In the genomic region with DNA sequence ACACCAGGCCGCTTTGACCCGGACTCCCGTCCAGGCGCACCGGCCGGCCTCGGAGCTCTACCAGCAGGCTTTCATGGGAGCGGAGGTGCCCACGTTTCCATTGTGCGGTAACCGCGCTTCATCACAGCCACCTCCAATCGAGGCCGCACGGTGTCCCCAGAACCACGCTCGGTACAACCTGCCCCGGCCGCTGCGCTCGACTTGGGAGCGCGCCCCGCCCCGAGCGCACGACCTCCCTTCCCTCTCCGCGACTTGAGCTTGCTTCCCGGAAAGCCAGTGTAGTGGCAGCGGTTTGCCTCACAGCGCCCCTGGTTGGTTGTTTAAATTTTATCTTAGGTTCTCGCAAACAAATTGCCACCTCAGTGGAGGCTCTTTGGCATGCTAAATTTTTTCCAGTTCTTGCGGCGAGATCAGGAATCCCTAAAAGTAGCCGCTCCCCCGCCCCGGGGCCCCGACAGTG, we compare ENCODE assay signal across 8 cellular contexts. TPM values are rescaled to one million over a fixed set of nuclear protein-coding genes. Genes with fewer than 3 reads are reported as not detected.
DNase-seq lines count a peak whose midpoint lies in the region; ATAC-seq and TF ChIP-seq lines count a peak whose summit lies in the region.

No MANE protein-coding gene starts in this region.

- H3K36me3 ChIP-seq in HCT116 (ENCODE audit: control insufficient read depth in 1 of 2, insufficient read depth in 2 of 2, low read length in 2 of 2) (no peaks in the 10 kb centered on the region), neuron (ENCODE audit: insufficient read depth, low read length) (no peaks in the 10 kb centered on the region)

- H3K79me2 ChIP-seq in HCT116 (ENCODE audit: insufficient read depth, low read length), result no peaks in the 10 kb centered on the region

- H3K9me3 ChIP-seq in HCT116 (ENCODE audit: control insufficient read depth in 1 of 2, insufficient read depth in 1 of 2, low read depth in 1 of 2, low read length in 2 of 2), result no peaks in the 10 kb centered on the region
- H3K9me3 ChIP-seq in neuron (ENCODE audit: low read length), result peaks cover 16% of the 10 kb centered on the region

- peak overlapping the region; percentile 42 to 59 for H3K4me3 ChIP-seq in HCT116 (replicated peaks in 1 of 2; ENCODE audit: low read depth in 1 of 2, low read length in 2 of 2)
- peak overlapping the region; percentile 56 for H3K4me3 ChIP-seq in neuron (ENCODE audit: low read length)

- H4K20me1 ChIP-seq in HCT116 (ENCODE audit: insufficient read depth), result no peaks in the 10 kb centered on the region

- RAD21 ChIA-PET in HCT116 (lab: Charles Lee; ENCODE audit: low non-redundant PET in 1 of 2, low total read pairs in 2 of 2, uncharacterized antibody in 2 of 2, unreplicated experiment in 2 of 2), result interaction anchor here (0.6 to 0.8 kb wide), 4 partner anchors 45 to 210 kb away, joined by 3 to 6 read pairs (median 4); no protein-coding TSS in a partner anchor

- no peaks in the 10 kb centered on the region for H3K9me2 ChIP-seq in HCT116 (ENCODE audit: insufficient read depth)

- peak overlapping the region; percentile 73 for H3K27ac ChIP-seq in HCT116 (ENCODE audit: low read depth, low read length)
- no peak overlapping the region for H3K27ac ChIP-seq in foreskin keratinocyte

- peaks cover 5 to 28% of the 10 kb centered on the region in 2 experiments for H3K4me1 ChIP-seq in HCT116 (ENCODE audit: control insufficient read depth in 1 of 2, insufficient read depth in 2 of 2, low read length in 2 of 2)
- H3K4me1 ChIP-seq in foreskin keratinocyte, result no peaks in the 10 kb centered on the region
- peaks cover 4% of the 10 kb centered on the region for H3K4me1 ChIP-seq in neuron (ENCODE audit: insufficient read depth, low read length)

- H2AFZ ChIP-seq in HCT116 (ENCODE audit: low read depth, low read length, poor library complexity, severe bottlenecking), result peak overlapping the region; percentile 80
- peak overlapping the region; percentile 98 for H2AFZ ChIP-seq in neuron (ENCODE audit: low read depth, low read length)

- intact Hi-C loops in HCT116 (cut with micrococcal nuclease), result no loop called here

- ATAC-seq in HCT116 (peak; percentile 83), foreskin keratinocyte (peak; percentile 63)

- TF ChIP-seq CTCF in HCT116 (IDR thresholded peaks at IDR 0.05 in 2 of 3, conservative IDR thresholded peaks at IDR 0.05 in 1 of 3; ENCODE audit: borderline replicate concordance in 1 of 3, insufficient read depth in 1 of 3, low read depth in 2 of 3, low read length in 2 of 3) (peak in 1 of 3 experiments; percentile 49; a peak in 3 of 6 replicates), foreskin keratinocyte (conservative IDR thresholded peaks at IDR 0.05) (peak; percentile 55)

- peak; percentile 55 for TF ChIP-seq RAD21 in HCT116 (IDR thresholded peaks at IDR 0.05; ENCODE audit: low read depth)

- DNase-seq in NCI-H748 (lab: John Stamatoyannopoulos, UW; ENCODE audit: unreplicated experiment) (peak; percentile 65), NCI-H748 treated with DMSO at 0.1 percent for 48 hours (lab: John Stamatoyannopoulos, UW) (no peak), HCT116 (ENCODE audit: low read depth, low spot score) (peak; percentile 61), NCI-H1105 treated with DMSO at 0.1 percent for 48 hours (lab: John Stamatoyannopoulos, UW) (peak; percentile 81), foreskin keratinocyte (peak in 1 of 2 donors; percentile 69), ureter (ENCODE audit: low spot score) (peak; percentile 87)
- DNase-seq in activated CD8-positive, alpha-beta memory T cell treated with anti-CD3 and anti-CD28 coated beads, Interleukin-2, amount 50 U/mL, for 24 hours (ENCODE audit: extremely low read depth), result peak; percentile 6

- H3K27me3 ChIP-seq in HCT116 (ENCODE audit: insufficient read depth, low read length), result no peaks in the 10 kb centered on the region
- peaks cover 54% of the 10 kb centered on the region for H3K27me3 ChIP-seq in foreskin keratinocyte
- H3K27me3 ChIP-seq in neuron (ENCODE audit: insufficient read depth, low read length), result peaks cover 24% of the 10 kb centered on the region

- POLR2A ChIA-PET in HCT116 (lab: Charles Lee), result interaction anchor here (1.0 to 1.2 kb wide), 2 partner anchors 9 to 198 kb away, joined by 3 to 5 read pairs; no protein-coding TSS in a partner anchor

- TF ChIP-seq POLR2A in HCT116 (IDR thresholded peaks at IDR 0.05; ENCODE audit: borderline replicate concordance, extremely low read depth, insufficient read depth, insufficient read length), result peak; percentile 46

- CTCF ChIA-PET in HCT116 (lab: Charles Lee), result interaction anchor here (0.6 to 1.9 kb wide), 24 partner anchors 8 to 668 kb away, joined by 3 to 27 read pairs (median 4); no protein-coding TSS in a partner anchor

- no TSS peak for BruUV-seq in HCT116 (replicated peaks; lab: Mats Ljungman, UMichigan)

- peak overlapping the region; percentile 93 for H3K4me2 ChIP-seq in HCT116 (ENCODE audit: low read length)

- peak overlapping the region; percentile 77 for H3K9ac ChIP-seq in HCT116 (ENCODE audit: low read length)

TF ChIP-seq in HCT116, 20 proteins besides CTCF, POLR2A, EP300 and RAD21:
- no peak for TF ChIP-seq JUND (IDR thresholded peaks at IDR 0.05)
- TF ChIP-seq, protein P1, sequence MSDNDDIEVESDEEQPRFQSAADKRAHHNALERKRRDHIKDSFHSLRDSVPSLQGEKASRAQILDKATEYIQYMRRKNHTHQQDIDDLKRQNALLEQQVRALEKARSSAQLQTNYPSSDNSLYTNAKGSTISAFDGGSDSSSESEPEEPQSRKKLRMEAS (IDR thresholded peaks at IDR 0.05), result peak; percentile 4; the same call in 1 of the 2 replicates
- TF ChIP-seq ZBTB33 (IDR thresholded peaks at IDR 0.05; ENCODE audit: extremely low read depth, insufficient replicate concordance, low read length), result no peak
- TF ChIP-seq ZNF274 (IDR thresholded peaks at IDR 0.05; ENCODE audit: low read depth, low read length), result no peak
- no peak; the same call in 1 of the 2 replicates for TF ChIP-seq POLR2AphosphoS5 (IDR thresholded peaks at IDR 0.05; ENCODE audit: low read depth, low read length)
- TF ChIP-seq TCF7L2 (IDR thresholded peaks at IDR 0.05; ENCODE audit: borderline replicate concordance, extremely low read depth, insufficient read depth, insufficient read length), result no peak
- TF ChIP-seq EZH2phosphoT487 (IDR thresholded peaks at IDR 0.05; ENCODE audit: borderline replicate concordance), result no peak
- TF ChIP-seq ZFX (IDR thresholded peaks at IDR 0.05), result 0 out of 2 replicates have a peak, but pooled peaks have one; percentile 11
- TF ChIP-seq SP1 (IDR thresholded peaks at IDR 0.05; ENCODE audit: low read depth), result no peak
- no peak for TF ChIP-seq SIN3A (IDR thresholded peaks at IDR 0.05; ENCODE audit: low read depth)
- no peak for TF ChIP-seq EGR1 (IDR thresholded peaks at IDR 0.05; ENCODE audit: low read depth)
- no peak for TF ChIP-seq FOSL1 (IDR thresholded peaks at IDR 0.05; ENCODE audit: low read depth)
- no peak for TF ChIP-seq CBX3 (IDR thresholded peaks at IDR 0.05; ENCODE audit: low read depth)
- TF ChIP-seq, protein P2, sequence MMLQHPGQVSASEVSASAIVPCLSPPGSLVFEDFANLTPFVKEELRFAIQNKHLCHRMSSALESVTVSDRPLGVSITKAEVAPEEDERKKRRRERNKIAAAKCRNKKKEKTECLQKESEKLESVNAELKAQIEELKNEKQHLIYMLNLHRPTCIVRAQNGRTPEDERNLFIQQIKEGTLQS (IDR thresholded peaks at IDR 0.05), result no peak

RNA-seq across cellular contexts. Expression of gene CYP1B1, which starts 0.3 kb away (rescaled TPM):
- total RNA-seq in HCT116 (2021; ENCODE audit: unreplicated experiment) (2.6 TPM), foreskin keratinocyte (0.17 and 0.25 TPM in 2 replicates), ureter (12.3 TPM)
- 0.24 and 0.33 TPM in 2 replicates for polyA plus RNA-seq in HCT116 (2012)
- 0.06 and 0.07 TPM in 2 replicates for polyA plus RNA-seq in foreskin keratinocyte
